In the genomic region with DNA sequence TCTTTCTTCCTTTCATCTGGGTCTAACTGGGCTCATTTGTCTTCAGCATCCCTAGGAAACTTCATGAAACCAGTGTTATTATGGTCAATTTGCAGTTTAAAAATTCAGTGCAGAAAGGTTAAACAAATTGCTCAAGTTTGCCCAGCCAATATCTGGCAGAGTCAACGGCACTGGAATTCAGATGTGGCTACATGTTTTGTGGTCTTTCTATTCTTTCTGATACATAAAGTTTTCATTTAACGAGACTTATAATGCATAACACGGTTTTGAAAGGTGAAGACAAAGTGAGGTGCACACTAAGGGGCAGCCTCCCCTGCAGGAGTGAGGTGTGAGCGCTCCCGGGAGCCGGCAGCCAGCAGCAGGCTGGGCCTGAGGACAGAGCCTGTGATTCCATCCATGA, we compare ENCODE assay signal across 23 cellular contexts.
"Had no signal": no experiment of that assay in that cellular context is flagged by ENCODE, and none has a peak within 500 bp of the region (broad histone marks: within the 10 kb centered on the region; RNA-seq: fewer than 3 reads in every experiment).

No MANE protein-coding gene starts in this region.

- H3K27ac ChIP-seq: adrenal gland, brain microvascular endothelial cell, esophagus muscularis mucosa, parathyroid adenoma, right atrium auricular region, SK-N-MC, testis, transverse colon had no signal

- H3K9me3 ChIP-seq: adrenal gland, esophagus muscularis mucosa, right atrium auricular region, testis, transverse colon had no signal

- H3K36me3 ChIP-seq: adrenal gland, brain microvascular endothelial cell, esophagus muscularis mucosa, right atrium auricular region, transverse colon had no signal

- H3K27ac Mint-ChIP-seq: activated naive CD4-positive, alpha-beta T cell treated with anti-CD3 and anti-CD28 coated beads, Interleukin-2, amount 50 U/mL, for 72 hours; dendritic cell treated with granulocyte-macrophage colony-stimulating factor and Interleukin-4, amounts not matched to agents 40 ng/mL and 50 ng/mL, for 4 days; T-helper 1 cell treated with Interleukin-12 subunit alpha and Interleukin-12 subunit beta and Interleukin-4 antibody, amounts not matched to agents 30 μg/mL and 1 μg/mL, for 36 hours; WTC11 had no signal

- H3K9ac ChIP-seq: parathyroid adenoma had no signal

- H3K9me3 Mint-ChIP-seq: activated naive CD4-positive, alpha-beta T cell treated with anti-CD3 and anti-CD28 coated beads, Interleukin-2, amount 50 U/mL, for 72 hours; dendritic cell treated with granulocyte-macrophage colony-stimulating factor and Interleukin-4, amounts not matched to agents 40 ng/mL and 50 ng/mL, for 4 days; T-helper 1 cell treated with Interleukin-12 subunit alpha and Interleukin-12 subunit beta and Interleukin-4 antibody, amounts not matched to agents 30 μg/mL and 1 μg/mL, for 36 hours; WTC11 had no signal

- H3K4me1 ChIP-seq: esophagus muscularis mucosa, parathyroid adenoma, right atrium auricular region, transverse colon had no signal

- H3K36me3 Mint-ChIP-seq: activated naive CD4-positive, alpha-beta T cell treated with anti-CD3 and anti-CD28 coated beads, Interleukin-2, amount 50 U/mL, for 72 hours; WTC11 had no signal

- H3K4me3 Mint-ChIP-seq: dendritic cell treated with granulocyte-macrophage colony-stimulating factor and Interleukin-4, amounts not matched to agents 40 ng/mL and 50 ng/mL, for 4 days; T-helper 1 cell treated with Interleukin-12 subunit alpha and Interleukin-12 subunit beta and Interleukin-4 antibody, amounts not matched to agents 30 μg/mL and 1 μg/mL, for 36 hours; WTC11 had no signal

- ATAC-seq: activated naive CD4-positive, alpha-beta T cell treated with anti-CD3 and anti-CD28 coated beads, Interleukin-2, amount 50 U/mL, for 72 hours; left ventricle myocardium superior; stimulated activated naive CD8-positive, alpha-beta T cell treated with anti-CD3 and anti-CD28 coated beads, Interleukin-15, Interleukin-2, amounts not matched to agents 100 U/mL and 50 U/mL, for 24 hours; WTC11 had no signal

- DNase-seq: activated CD4-positive, alpha-beta T cell treated with anti-CD3 and anti-CD28 coated beads for 1 hour; activated CD4-positive, alpha-beta T cell treated with anti-CD3 and anti-CD28 coated beads, Interleukin-2, amount 50 U/mL, for 48 hours; activated CD8-positive, alpha-beta memory T cell treated with anti-CD3 and anti-CD28 coated beads for 24 hours; activated gamma-delta T cell treated with Interleukin-2 at 50 U/mL for 16 hours; aorta; brain microvascular endothelial cell; caudate nucleus; left ventricle myocardium superior; nucleus accumbens; stimulated activated CD4-positive, alpha-beta T cell treated with anti-CD3 and anti-CD28 coated beads, Interleukin-2, amount 100 ng/mL, for 48 hours; stimulated activated naive CD8-positive, alpha-beta T cell treated with anti-CD3 and anti-CD28 coated beads, Interleukin-15, Interleukin-2, amounts not matched to agents 100 U/mL and 50 U/mL, for 24 hours; T-helper 9 cell; testis; transverse colon had no signal

- H3K79me2 ChIP-seq: parathyroid adenoma had no signal

- H3K4me3 ChIP-seq: adrenal gland, esophagus muscularis mucosa, right atrium auricular region, SK-N-MC, testis, transverse colon had no signal

- H3K27me3 ChIP-seq: adrenal gland, right atrium auricular region, testis had no signal

- H2AFZ ChIP-seq: parathyroid adenoma had no signal
